In the genomic region with DNA sequence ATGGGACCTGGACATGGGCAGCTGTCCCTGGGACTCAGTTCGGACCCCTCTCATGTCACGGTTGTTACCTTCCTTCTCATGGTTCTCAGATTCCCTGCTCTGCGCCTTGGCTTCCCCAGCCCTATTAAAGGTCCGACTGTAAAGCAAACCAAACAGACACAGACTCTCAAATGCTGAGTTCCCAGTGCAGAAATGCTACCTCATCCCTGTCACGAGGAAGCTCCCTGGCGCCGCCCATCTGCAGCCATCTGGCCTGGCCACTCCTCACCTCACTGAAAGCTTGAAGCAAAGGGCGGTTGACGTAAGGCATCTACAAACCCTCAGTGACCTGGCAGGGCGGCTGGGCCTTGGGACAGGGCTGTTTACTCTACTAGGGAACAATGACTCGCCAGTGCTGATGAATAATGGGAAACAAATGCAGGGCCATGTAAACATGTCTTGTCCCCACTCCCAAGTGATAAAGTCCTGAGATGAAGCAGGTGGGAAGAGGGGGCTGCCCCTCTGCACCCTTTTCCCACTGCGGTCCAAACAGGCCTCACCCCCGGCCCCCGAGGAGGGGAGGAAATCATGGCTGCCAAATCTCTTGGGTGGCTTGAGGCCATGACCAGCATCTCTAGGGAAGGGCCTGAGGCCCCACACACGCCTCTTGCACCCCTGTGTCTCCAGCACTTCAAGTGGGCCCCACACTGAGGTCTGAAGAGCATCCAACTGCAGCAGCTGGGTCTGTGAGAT, we compare ENCODE assay signal across 1 cellular context.
A peak's percentile ranks its signal among the peaks of the same experiment; 100 is the strongest.
TF ChIP-seq lines count a peak whose summit lies in the region.

No MANE protein-coding gene starts in this region.

TF ChIP-seq in HepG2, 621 proteins besides CTCF, POLR2A, EP300 and RAD21 (continued from another document and continues in another):
- TF ChIP-seq, protein P1, sequence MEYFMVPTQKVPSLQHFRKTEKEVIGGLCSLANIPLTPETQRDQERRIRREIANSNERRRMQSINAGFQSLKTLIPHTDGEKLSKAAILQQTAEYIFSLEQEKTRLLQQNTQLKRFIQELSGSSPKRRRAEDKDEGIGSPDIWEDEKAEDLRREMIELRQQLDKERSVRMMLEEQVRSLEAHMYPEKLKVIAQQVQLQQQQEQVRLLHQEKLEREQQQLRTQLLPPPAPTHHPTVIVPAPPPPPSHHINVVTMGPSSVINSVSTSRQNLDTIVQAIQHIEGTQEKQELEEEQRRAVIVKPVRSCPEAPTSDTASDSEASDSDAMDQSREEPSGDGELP (IDR thresholded peaks at IDR 0.05; ENCODE audit: borderline replicate concordance, low read depth) = peak; percentile 48; the same call in 1 of the 2 replicates
- TF ChIP-seq SOX5 (CRISPR knock-in tag; IDR thresholded peaks at IDR 0.05; ENCODE audit: borderline replicate concordance) (peak; percentile 95), DNMT1 (CRISPR knock-in tag; IDR thresholded peaks at IDR 0.05) (no peak), EHMT2 (IDR thresholded peaks at IDR 0.05; ENCODE audit: borderline replicate concordance, low read depth, low read length) (no peak), ZFX (CRISPR knock-in tag; IDR thresholded peaks at IDR 0.05; ENCODE audit: low read depth) (peak; percentile 34; the same call in 1 of the 2 replicates), ZNF747 (CRISPR knock-in tag; IDR thresholded peaks at IDR 0.05; ENCODE audit: borderline replicate concordance) (no peak), CHD2 (IDR thresholded peaks at IDR 0.05; ENCODE audit: low read depth, low read length) (no peak), FOXP1 (IDR thresholded peaks at IDR 0.05) (no peak), FOXP1 (CRISPR knock-in tag; IDR thresholded peaks at IDR 0.05) (peak; percentile 77), SIN3A (IDR thresholded peaks at IDR 0.05; ENCODE audit: borderline replicate concordance, low read depth, low read length) (0 out of 2 replicates have a peak, but pooled peaks have one; percentile 37), NFE2L2 (IDR thresholded peaks at IDR 0.05; ENCODE audit: low read length) (peak; percentile 20; the same call in 1 of the 2 replicates), FOXC1 (CRISPR knock-in tag; IDR thresholded peaks at IDR 0.05; ENCODE audit: borderline replicate concordance) (no peak), SOX13 (IDR thresholded peaks at IDR 0.05) (0 out of 2 replicates have a peak, but pooled peaks have one; percentile 38), SOX13 (CRISPR knock-in tag; conservative IDR thresholded peaks at IDR 0.05 in 1 of 2, IDR thresholded peaks at IDR 0.05 in 1 of 2) (peak in 1 of 2 experiments; percentile 87; a peak in 2 of 4 replicates), ZNF335 (CRISPR knock-in tag; IDR thresholded peaks at IDR 0.05) (no peak), SOX6 (IDR thresholded peaks at IDR 0.05) (no peak), SOX6 (CRISPR knock-in tag; IDR thresholded peaks at IDR 0.05) (peak; percentile 83), HNF4A (CRISPR knock-in tag; IDR thresholded peaks at IDR 0.05) (0 out of 2 replicates have a peak, but pooled peaks have one; percentile 9), SKI (IDR thresholded peaks at IDR 0.05; ENCODE audit: partially characterized antibody) (peak; percentile 28), IKZF4 (CRISPR knock-in tag; IDR thresholded peaks at IDR 0.05; ENCODE audit: borderline replicate concordance, low read depth, not compliant biosample characterization) (no peak), KDM3A (CRISPR knock-in tag; IDR thresholded peaks at IDR 0.05; ENCODE audit: low read depth) (no peak), ZNF782 (CRISPR knock-in tag; IDR thresholded peaks at IDR 0.05; ENCODE audit: borderline replicate concordance) (no peak), JUND (CRISPR knock-in tag; IDR thresholded peaks at IDR 0.05) (0 out of 2 replicates have a peak, but pooled peaks have one; percentile 26), ZMAT3 (CRISPR knock-in tag; conservative IDR thresholded peaks at IDR 0.05) (no peak), ZEB1 (IDR thresholded peaks at IDR 0.05; ENCODE audit: insufficient replicate concordance, low read depth) (no peak), SAP130 (CRISPR knock-in tag; IDR thresholded peaks at IDR 0.05; ENCODE audit: low read depth) (peak; percentile 63), FOXA1 (IDR thresholded peaks at IDR 0.05) (peak; percentile 66), FOXA1 (CRISPR knock-in tag; IDR thresholded peaks at IDR 0.05) (peak; percentile 89), ZBTB21 (CRISPR knock-in tag; IDR thresholded peaks at IDR 0.05) (0 out of 2 replicates have a peak, but pooled peaks have one; percentile 30), GATAD2A (CRISPR knock-in tag; IDR thresholded peaks at IDR 0.05) (0 out of 2 replicates have a peak, but pooled peaks have one; percentile 28), SP5 (CRISPR knock-in tag; IDR thresholded peaks at IDR 0.05; ENCODE audit: borderline replicate concordance, low read depth) (0 out of 2 replicates have a peak, but pooled peaks have one; percentile 36), RXRB (CRISPR knock-in tag; IDR thresholded peaks at IDR 0.05; ENCODE audit: borderline replicate concordance) (peak; percentile 58; the same call in 1 of the 2 replicates), ZNF546 (CRISPR knock-in tag; conservative IDR thresholded peaks at IDR 0.05) (no peak), HDAC1 (CRISPR knock-in tag; IDR thresholded peaks at IDR 0.05) (peak; percentile 32; the same call in 1 of the 2 replicates)
- TF ChIP-seq, protein P2, sequence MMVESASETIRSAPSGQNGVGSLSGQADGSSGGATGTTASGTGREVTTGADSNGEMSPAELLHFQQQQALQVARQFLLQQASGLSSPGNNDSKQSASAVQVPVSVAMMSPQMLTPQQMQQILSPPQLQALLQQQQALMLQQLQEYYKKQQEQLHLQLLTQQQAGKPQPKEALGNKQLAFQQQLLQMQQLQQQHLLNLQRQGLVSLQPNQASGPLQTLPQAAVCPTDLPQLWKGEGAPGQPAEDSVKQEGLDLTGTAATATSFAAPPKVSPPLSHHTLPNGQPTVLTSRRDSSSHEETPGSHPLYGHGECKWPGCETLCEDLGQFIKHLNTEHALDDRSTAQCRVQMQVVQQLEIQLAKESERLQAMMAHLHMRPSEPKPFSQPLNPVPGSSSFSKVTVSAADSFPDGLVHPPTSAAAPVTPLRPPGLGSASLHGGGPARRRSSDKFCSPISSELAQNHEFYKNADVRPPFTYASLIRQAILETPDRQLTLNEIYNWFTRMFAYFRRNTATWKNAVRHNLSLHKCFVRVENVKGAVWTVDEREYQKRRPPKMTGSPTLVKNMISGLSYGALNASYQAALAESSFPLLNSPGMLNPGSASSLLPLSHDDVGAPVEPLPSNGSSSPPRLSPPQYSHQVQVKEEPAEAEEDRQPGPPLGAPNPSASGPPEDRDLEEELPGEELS (CRISPR knock-in tag; IDR thresholded peaks at IDR 0.05) = peak; percentile 26; the same call in 1 of the 2 replicates
- TF ChIP-seq, protein P3, sequence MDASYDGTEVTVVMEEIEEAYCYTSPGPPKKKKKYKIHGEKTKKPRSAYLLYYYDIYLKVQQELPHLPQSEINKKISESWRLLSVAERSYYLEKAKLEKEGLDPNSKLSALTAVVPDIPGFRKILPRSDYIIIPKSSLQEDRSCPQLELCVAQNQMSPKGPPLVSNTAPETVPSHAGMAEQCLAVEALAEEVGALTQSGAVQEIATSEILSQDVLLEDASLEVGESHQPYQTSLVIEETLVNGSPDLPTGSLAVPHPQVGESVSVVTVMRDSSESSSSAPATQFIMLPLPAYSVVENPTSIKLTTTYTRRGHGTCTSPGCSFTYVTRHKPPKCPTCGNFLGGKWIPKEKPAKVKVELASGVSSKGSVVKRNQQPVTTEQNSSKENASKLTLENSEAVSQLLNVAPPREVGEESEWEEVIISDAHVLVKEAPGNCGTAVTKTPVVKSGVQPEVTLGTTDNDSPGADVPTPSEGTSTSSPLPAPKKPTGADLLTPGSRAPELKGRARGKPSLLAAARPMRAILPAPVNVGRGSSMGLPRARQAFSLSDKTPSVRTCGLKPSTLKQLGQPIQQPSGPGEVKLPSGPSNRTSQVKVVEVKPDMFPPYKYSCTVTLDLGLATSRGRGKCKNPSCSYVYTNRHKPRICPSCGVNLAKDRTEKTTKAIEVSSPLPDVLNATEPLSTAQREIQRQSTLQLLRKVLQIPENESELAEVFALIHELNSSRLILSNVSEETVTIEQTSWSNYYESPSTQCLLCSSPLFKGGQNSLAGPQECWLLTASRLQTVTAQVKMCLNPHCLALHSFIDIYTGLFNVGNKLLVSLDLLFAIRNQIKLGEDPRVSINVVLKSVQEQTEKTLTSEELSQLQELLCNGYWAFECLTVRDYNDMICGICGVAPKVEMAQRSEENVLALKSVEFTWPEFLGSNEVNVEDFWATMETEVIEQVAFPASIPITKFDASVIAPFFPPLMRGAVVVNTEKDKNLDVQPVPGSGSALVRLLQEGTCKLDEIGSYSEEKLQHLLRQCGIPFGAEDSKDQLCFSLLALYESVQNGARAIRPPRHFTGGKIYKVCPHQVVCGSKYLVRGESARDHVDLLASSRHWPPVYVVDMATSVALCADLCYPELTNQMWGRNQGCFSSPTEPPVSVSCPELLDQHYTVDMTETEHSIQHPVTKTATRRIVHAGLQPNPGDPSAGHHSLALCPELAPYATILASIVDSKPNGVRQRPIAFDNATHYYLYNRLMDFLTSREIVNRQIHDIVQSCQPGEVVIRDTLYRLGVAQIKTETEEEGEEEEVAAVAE (CRISPR knock-in tag; IDR thresholded peaks at IDR 0.05; ENCODE audit: borderline replicate concordance) = 0 out of 2 replicates have a peak, but pooled peaks have one; percentile 38
- TF ChIP-seq, protein P4, sequence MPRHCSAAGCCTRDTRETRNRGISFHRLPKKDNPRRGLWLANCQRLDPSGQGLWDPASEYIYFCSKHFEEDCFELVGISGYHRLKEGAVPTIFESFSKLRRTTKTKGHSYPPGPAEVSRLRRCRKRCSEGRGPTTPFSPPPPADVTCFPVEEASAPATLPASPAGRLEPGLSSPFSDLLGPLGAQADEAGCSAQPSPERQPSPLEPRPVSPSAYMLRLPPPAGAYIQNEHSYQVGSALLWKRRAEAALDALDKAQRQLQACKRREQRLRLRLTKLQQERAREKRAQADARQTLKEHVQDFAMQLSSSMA (CRISPR knock-in tag; IDR thresholded peaks at IDR 0.05) = no peak
- TF ChIP-seq, protein P5, sequence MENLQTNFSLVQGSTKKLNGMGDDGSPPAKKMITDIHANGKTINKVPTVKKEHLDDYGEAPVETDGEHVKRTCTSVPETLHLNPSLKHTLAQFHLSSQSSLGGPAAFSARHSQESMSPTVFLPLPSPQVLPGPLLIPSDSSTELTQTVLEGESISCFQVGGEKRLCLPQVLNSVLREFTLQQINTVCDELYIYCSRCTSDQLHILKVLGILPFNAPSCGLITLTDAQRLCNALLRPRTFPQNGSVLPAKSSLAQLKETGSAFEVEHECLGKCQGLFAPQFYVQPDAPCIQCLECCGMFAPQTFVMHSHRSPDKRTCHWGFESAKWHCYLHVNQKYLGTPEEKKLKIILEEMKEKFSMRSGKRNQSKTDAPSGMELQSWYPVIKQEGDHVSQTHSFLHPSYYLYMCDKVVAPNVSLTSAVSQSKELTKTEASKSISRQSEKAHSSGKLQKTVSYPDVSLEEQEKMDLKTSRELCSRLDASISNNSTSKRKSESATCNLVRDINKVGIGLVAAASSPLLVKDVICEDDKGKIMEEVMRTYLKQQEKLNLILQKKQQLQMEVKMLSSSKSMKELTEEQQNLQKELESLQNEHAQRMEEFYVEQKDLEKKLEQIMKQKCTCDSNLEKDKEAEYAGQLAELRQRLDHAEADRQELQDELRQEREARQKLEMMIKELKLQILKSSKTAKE (CRISPR knock-in tag; IDR thresholded peaks at IDR 0.05; ENCODE audit: borderline replicate concordance) = peak; percentile 44
- TF ChIP-seq, protein P6, sequence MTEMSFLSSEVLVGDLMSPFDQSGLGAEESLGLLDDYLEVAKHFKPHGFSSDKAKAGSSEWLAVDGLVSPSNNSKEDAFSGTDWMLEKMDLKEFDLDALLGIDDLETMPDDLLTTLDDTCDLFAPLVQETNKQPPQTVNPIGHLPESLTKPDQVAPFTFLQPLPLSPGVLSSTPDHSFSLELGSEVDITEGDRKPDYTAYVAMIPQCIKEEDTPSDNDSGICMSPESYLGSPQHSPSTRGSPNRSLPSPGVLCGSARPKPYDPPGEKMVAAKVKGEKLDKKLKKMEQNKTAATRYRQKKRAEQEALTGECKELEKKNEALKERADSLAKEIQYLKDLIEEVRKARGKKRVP (CRISPR knock-in tag; IDR thresholded peaks at IDR 0.05) = peak in 1 of 2 experiments; percentile 56; a peak in 2 of 4 replicates
- TF ChIP-seq, protein P7, sequence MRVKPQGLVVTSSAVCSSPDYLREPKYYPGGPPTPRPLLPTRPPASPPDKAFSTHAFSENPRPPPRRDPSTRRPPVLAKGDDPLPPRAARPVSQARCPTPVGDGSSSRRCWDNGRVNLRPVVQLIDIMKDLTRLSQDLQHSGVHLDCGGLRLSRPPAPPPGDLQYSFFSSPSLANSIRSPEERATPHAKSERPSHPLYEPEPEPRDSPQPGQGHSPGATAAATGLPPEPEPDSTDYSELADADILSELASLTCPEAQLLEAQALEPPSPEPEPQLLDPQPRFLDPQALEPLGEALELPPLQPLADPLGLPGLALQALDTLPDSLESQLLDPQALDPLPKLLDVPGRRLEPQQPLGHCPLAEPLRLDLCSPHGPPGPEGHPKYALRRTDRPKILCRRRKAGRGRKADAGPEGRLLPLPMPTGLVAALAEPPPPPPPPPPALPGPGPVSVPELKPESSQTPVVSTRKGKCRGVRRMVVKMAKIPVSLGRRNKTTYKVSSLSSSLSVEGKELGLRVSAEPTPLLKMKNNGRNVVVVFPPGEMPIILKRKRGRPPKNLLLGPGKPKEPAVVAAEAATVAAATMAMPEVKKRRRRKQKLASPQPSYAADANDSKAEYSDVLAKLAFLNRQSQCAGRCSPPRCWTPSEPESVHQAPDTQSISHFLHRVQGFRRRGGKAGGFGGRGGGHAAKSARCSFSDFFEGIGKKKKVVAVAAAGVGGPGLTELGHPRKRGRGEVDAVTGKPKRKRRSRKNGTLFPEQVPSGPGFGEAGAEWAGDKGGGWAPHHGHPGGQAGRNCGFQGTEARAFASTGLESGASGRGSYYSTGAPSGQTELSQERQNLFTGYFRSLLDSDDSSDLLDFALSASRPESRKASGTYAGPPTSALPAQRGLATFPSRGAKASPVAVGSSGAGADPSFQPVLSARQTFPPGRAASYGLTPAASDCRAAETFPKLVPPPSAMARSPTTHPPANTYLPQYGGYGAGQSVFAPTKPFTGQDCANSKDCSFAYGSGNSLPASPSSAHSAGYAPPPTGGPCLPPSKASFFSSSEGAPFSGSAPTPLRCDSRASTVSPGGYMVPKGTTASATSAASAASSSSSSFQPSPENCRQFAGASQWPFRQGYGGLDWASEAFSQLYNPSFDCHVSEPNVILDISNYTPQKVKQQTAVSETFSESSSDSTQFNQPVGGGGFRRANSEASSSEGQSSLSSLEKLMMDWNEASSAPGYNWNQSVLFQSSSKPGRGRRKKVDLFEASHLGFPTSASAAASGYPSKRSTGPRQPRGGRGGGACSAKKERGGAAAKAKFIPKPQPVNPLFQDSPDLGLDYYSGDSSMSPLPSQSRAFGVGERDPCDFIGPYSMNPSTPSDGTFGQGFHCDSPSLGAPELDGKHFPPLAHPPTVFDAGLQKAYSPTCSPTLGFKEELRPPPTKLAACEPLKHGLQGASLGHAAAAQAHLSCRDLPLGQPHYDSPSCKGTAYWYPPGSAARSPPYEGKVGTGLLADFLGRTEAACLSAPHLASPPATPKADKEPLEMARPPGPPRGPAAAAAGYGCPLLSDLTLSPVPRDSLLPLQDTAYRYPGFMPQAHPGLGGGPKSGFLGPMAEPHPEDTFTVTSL (CRISPR knock-in tag; IDR thresholded peaks at IDR 0.05; ENCODE audit: borderline replicate concordance) = 0 out of 2 replicates have a peak, but pooled peaks have one; percentile 25
